Comparison of ENCODE assay signal across 28 cellular contexts in the genomic region with DNA sequence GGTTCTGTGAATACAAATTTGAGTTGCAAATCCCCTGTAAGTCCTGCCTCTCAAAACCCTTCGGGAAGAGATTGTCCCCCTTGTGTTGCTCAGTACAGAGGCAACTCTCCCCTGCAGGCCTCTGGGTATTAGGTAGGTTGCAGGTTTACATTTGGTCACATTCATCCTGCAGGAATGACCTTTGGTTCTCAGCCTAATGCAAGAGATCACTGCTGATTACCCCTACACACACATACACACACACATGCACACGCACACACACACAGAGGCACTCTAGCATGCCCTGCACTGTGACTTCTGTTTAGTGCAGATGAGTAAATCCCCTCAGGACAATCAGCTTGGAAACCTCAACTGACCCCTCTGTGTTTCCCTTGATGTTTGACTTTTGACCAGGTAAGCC.
"Had no signal": no experiment of that assay in that cellular context is flagged by ENCODE, and none has a peak within 500 bp of the region (broad histone marks: within the 10 kb centered on the region; RNA-seq: fewer than 3 reads in every experiment).

No MANE protein-coding gene starts in this region.

- H3K4me3 ChIP-seq: colonic mucosa, coronary artery, dorsolateral prefrontal cortex, esophagus muscularis mucosa, esophagus squamous epithelium, gastrocnemius medialis, gastroesophageal sphincter, heart left ventricle, heart right ventricle had no signal

- H3K4me1 ChIP-seq: colonic mucosa, esophagus muscularis mucosa, esophagus squamous epithelium, foreskin keratinocyte, gastrocnemius medialis, gastroesophageal sphincter, heart left ventricle, heart right ventricle had no signal

- ATAC-seq: effector memory CD8-positive, alpha-beta T cell; esophagus mucosa; foreskin keratinocyte; gastrocnemius medialis; gastroesophageal sphincter; heart left ventricle; heart right ventricle had no signal

- FAIRE-seq: colon, endometrium, endothelial cell of umbilical vein, frontal cortex had no signal

- H3K9me3 ChIP-seq: colonic mucosa, gastrocnemius medialis had no signal

- H3K27ac ChIP-seq: colonic mucosa, coronary artery, dorsolateral prefrontal cortex, epithelial cell of prostate, esophagus muscularis mucosa, esophagus squamous epithelium, foreskin keratinocyte, gastrocnemius medialis, gastroesophageal sphincter, heart left ventricle, heart right ventricle had no signal

- H3K27me3 ChIP-seq: colonic mucosa, gastrocnemius medialis had no signal

- DNase-seq: colonic mucosa; cortex of kidney; dermis blood vessel endothelial cell; dorsolateral prefrontal cortex; effector CD4-positive, alpha-beta T cell; effector CD8-positive, alpha-beta T cell; effector memory CD4-positive, alpha-beta T cell; effector memory CD8-positive, alpha-beta T cell; endodermal cell; erythroblast; esophagus squamous epithelium; foreskin fibroblast; foreskin keratinocyte; foreskin melanocyte; gastrocnemius medialis; glutamatergic neuron; head of caudate nucleus; heart left ventricle; heart right ventricle had no signal

- H3K36me3 ChIP-seq: colonic mucosa, esophagus muscularis mucosa, esophagus squamous epithelium, gastrocnemius medialis, gastroesophageal sphincter, heart left ventricle, heart right ventricle had no signal
